Comparison of ENCODE assay signal across 24 cellular contexts in genomic region chr1:66585002-66585401, GRCh38. TPM values are rescaled to one million over a fixed set of nuclear protein-coding genes. Genes with fewer than 3 reads are reported as not detected.
DNase-seq lines count a peak whose midpoint lies in the region; ATAC-seq, FAIRE-seq and TF ChIP-seq lines count a peak whose summit lies in the region.
"Had no signal": no experiment of that assay in that cellular context is flagged by ENCODE, and none has a peak within 500 bp of the region (broad histone marks: within the 10 kb centered on the region; RNA-seq: fewer than 3 reads in every experiment).

No MANE protein-coding gene starts in this region.

- H3K9me1 ChIP-seq in keratinocyte (ENCODE audit: control insufficient read depth, extremely low read depth, insufficient read depth, low read length): no peaks in the 10 kb centered on the region

- no peak for FAIRE-seq in keratinocyte (lab: Jason Lieb, UNC)
- FAIRE-seq: GM12878 had no signal

- H3K4me1 ChIP-seq in HCT116 (ENCODE audit: control insufficient read depth in 1 of 2, insufficient read depth in 2 of 2, low read length in 2 of 2): no peaks in the 10 kb centered on the region
- H3K4me1 ChIP-seq in keratinocyte (ENCODE audit: control insufficient read depth, extremely low read depth, insufficient read depth, low read length): no peaks in the 10 kb centered on the region
- no peaks in the 10 kb centered on the region for H3K4me1 ChIP-seq in osteoblast (ENCODE audit: insufficient read depth, low read length)
- H3K4me1 ChIP-seq: BE2C had no signal

- no peaks in the 10 kb centered on the region for H3K27me3 ChIP-seq in HCT116 (ENCODE audit: insufficient read depth, low read length)
- no peaks in the 10 kb centered on the region for H3K27me3 ChIP-seq in brain microvascular endothelial cell (replicated peaks)
- H3K27me3 ChIP-seq in keratinocyte (ENCODE audit: control insufficient read depth, extremely low read depth, insufficient read depth, low read length): no peaks in the 10 kb centered on the region
- H3K27me3 ChIP-seq in osteoblast (ENCODE audit: insufficient read depth, low read length): no peaks in the 10 kb centered on the region
- H3K27me3 ChIP-seq: BE2C had no signal

- dilution Hi-C loops in keratinocyte (cut with MboI; ENCODE audit: extremely low pct_ligation_motif_present, low sequenced_read_pairs): no loop called here

- ATAC-seq in HCT116: no peak
- no peak for ATAC-seq in HG02840 (IDR thresholded peaks at IDR 0.05; ENCODE audit: low FRiP score, unreplicated experiment)
- ATAC-seq: GM12878, GM23338 had no signal

- H3K9ac ChIP-seq in HCT116 (ENCODE audit: low read length): no peak overlapping the region
- no peak overlapping the region for H3K9ac ChIP-seq in keratinocyte (ENCODE audit: control insufficient read depth, extremely low read depth, insufficient read depth, low read length)
- H3K9ac ChIP-seq: KMS-11 had no signal

- in situ Hi-C loops in brain microvascular endothelial cell (cut with HindIII; ENCODE audit: low pct_ligation_motif_present, low sequenced_read_pairs): no loop called here

- H2AFZ ChIP-seq in HCT116 (ENCODE audit: low read depth, low read length, poor library complexity, severe bottlenecking) (peak overlapping the region; percentile 55), keratinocyte (ENCODE audit: control insufficient read depth, low read length) (peak overlapping the region; percentile 45), osteoblast (ENCODE audit: low read length) (peak overlapping the region; percentile 19)
- H2AFZ ChIP-seq: GM23338 had no signal

- H3K4me3 ChIP-seq in HCT116 (replicated peaks in 1 of 2; ENCODE audit: low read depth in 1 of 2, low read length in 2 of 2): no peak overlapping the region
- no peak overlapping the region for H3K4me3 ChIP-seq in brain microvascular endothelial cell (ENCODE audit: low read depth, low read length)
- no peak overlapping the region for H3K4me3 ChIP-seq in keratinocyte (ENCODE audit: control insufficient read depth in 2 of 3, extremely low read depth in 1 of 3, insufficient read depth in 2 of 3, low read depth in 1 of 3, low read length in 3 of 3)
- H3K4me3 ChIP-seq in osteoblast (ENCODE audit: insufficient read depth, low read length): no peak overlapping the region
- H3K4me3 ChIP-seq: GM12878, GM23338 had no signal

- no peak for DNase-seq in HCT116 (ENCODE audit: low read depth, low spot score)
- DNase-seq in brain microvascular endothelial cell: no peak
- no peak for DNase-seq in keratinocyte (ENCODE audit: low read depth, low spot score)
- DNase-seq in osteoblast (ENCODE audit: insufficient read length, low spot score, missing footprints): no peak
- no peak for DNase-seq in CD1c-positive myeloid dendritic cell (ENCODE audit: extremely low spot score)
- DNase-seq in stimulated activated CD4-positive, alpha-beta T cell treated with anti-CD3 and anti-CD28 coated beads, Interleukin-2, amount 100 ng/mL, for 48 hours: no peak
- no peak for DNase-seq in cerebellar nuclear complex (lab: John Stamatoyannopoulos, UW)
- DNase-seq: BE2C; Caco-2; CD4-positive, alpha-beta T cell; EL; HCEC 1CT; NCI-H1417; NCI-H187; NCI-H2107; NCI-H2227 treated with DMSO at 0.1 percent for 48 hours; NCI-H510A treated with DMSO at 0.1 percent for 48 hours; NCI-H774; SHP77 had no signal

- TF ChIP-seq RAD21 in HCT116 (IDR thresholded peaks at IDR 0.05; ENCODE audit: low read depth): no peak

- POLR2A ChIA-PET in HCT116 (lab: Charles Lee): no interaction called here

- H3K9me2 ChIP-seq in HCT116 (ENCODE audit: insufficient read depth): peaks cover 6% of the 10 kb centered on the region; the same call in 1 of the 2 replicates

- H3K4me2 ChIP-seq in HCT116 (ENCODE audit: low read length) (no peak overlapping the region), keratinocyte (ENCODE audit: control insufficient read depth, extremely low read depth, insufficient read depth, low read depth, low read length) (no peak overlapping the region), osteoblast (ENCODE audit: insufficient read depth, low read length) (no peak overlapping the region)
- H3K4me2 ChIP-seq: GM23338, KMS-11 had no signal

- intact Hi-C loops in HCT116 (cut with micrococcal nuclease): no loop called here

- RAD21 ChIA-PET in HCT116 (lab: Charles Lee; ENCODE audit: low non-redundant PET in 1 of 2, low total read pairs in 2 of 2, uncharacterized antibody in 2 of 2, unreplicated experiment in 2 of 2): no interaction called here

- no TSS peak for BruUV-seq in HCT116 (replicated peaks; lab: Mats Ljungman, UMichigan)

- H3K27ac ChIP-seq in HCT116 (ENCODE audit: low read depth, low read length) (no peak overlapping the region), brain microvascular endothelial cell (peak overlapping the region; percentile 1), keratinocyte (ENCODE audit: control insufficient read depth, insufficient read depth, low read length) (no peak overlapping the region), osteoblast (ENCODE audit: low read depth, low read length) (no peak overlapping the region)
- H3K27ac ChIP-seq: KMS-11 had no signal

- H3K9me3 ChIP-seq in HCT116 (ENCODE audit: control insufficient read depth in 1 of 2, insufficient read depth in 1 of 2, low read depth in 1 of 2, low read length in 2 of 2) (no peaks in the 10 kb centered on the region), keratinocyte (ENCODE audit: control insufficient read depth, low read depth, low read length) (no peaks in the 10 kb centered on the region), osteoblast (ENCODE audit: low read depth, low read length) (no peaks in the 10 kb centered on the region)
- H3K9me3 ChIP-seq: BE2C, Caco-2 had no signal

- no peak for TF ChIP-seq CTCF in HCT116 (IDR thresholded peaks at IDR 0.05 in 2 of 3, conservative IDR thresholded peaks at IDR 0.05 in 1 of 3; ENCODE audit: borderline replicate concordance in 1 of 3, insufficient read depth in 1 of 3, low read depth in 2 of 3, low read length in 2 of 3)
- TF ChIP-seq CTCF in brain microvascular endothelial cell (IDR thresholded peaks at IDR 0.05; ENCODE audit: low read depth, low read length, missing control alignments): no peak
- TF ChIP-seq CTCF in keratinocyte (optimal IDR thresholded peaks at IDR 0.05 in 1 of 3, IDR thresholded peaks at IDR 0.05 in 1 of 3, conservative IDR thresholded peaks at IDR 0.05 in 1 of 3; ENCODE audit: extremely low read depth in 1 of 3, insufficient read depth in 2 of 3, low read length in 3 of 3): no peak
- TF ChIP-seq CTCF in osteoblast (IDR thresholded peaks at IDR 0.05; ENCODE audit: extremely low read depth, low read depth, low read length): no peak

- H3K36me3 ChIP-seq in HCT116 (ENCODE audit: control insufficient read depth in 1 of 2, insufficient read depth in 2 of 2, low read length in 2 of 2) (no peaks in the 10 kb centered on the region), brain microvascular endothelial cell (replicated peaks) (no peaks in the 10 kb centered on the region), keratinocyte (ENCODE audit: control insufficient read depth in 2 of 2, extremely low read depth in 1 of 2, insufficient read depth in 2 of 2, low read length in 2 of 2) (no peaks in the 10 kb centered on the region), osteoblast (ENCODE audit: insufficient read depth, low read length) (no peaks in the 10 kb centered on the region)
- H3K36me3 ChIP-seq: BE2C had no signal

- no peak for TF ChIP-seq POLR2A in HCT116 (IDR thresholded peaks at IDR 0.05; ENCODE audit: borderline replicate concordance, extremely low read depth, insufficient read depth, insufficient read length)

- H4K20me1 ChIP-seq in HCT116 (ENCODE audit: insufficient read depth) (no peaks in the 10 kb centered on the region), keratinocyte (ENCODE audit: control insufficient read depth, extremely low read depth, insufficient read depth, low read length) (no peaks in the 10 kb centered on the region), osteoblast (ENCODE audit: insufficient read depth, low read length) (no peaks in the 10 kb centered on the region)

- CTCF ChIA-PET in HCT116 (lab: Charles Lee): no interaction called here

- H3K79me2 ChIP-seq in HCT116 (ENCODE audit: insufficient read depth, low read length): no peaks in the 10 kb centered on the region
- H3K79me2 ChIP-seq in keratinocyte (ENCODE audit: control insufficient read depth, insufficient read depth, low read length): no peaks in the 10 kb centered on the region
- peaks cover 8% of the 10 kb centered on the region for H3K79me2 ChIP-seq in osteoblast (ENCODE audit: insufficient read depth, low read length)

TF ChIP-seq in HCT116, 20 proteins besides CTCF, POLR2A, EP300 and RAD21:
- TF ChIP-seq CBX3 (IDR thresholded peaks at IDR 0.05; ENCODE audit: low read depth): no peak
- TF ChIP-seq POLR2AphosphoS5 (IDR thresholded peaks at IDR 0.05; ENCODE audit: low read depth, low read length): no peak

RNA-seq across cellular contexts. Expression of gene SGIP1, which starts 51.0 kb away (rescaled TPM):
- total RNA-seq in HCT116 (2021; ENCODE audit: unreplicated experiment): 0.15 TPM
- polyA plus RNA-seq in HCT116 (2012): 0.01 TPM in 1 of 2 replicates, not detected in the other
- 0.02 to 0.09 TPM (median 0.05 TPM) in 3 replicates for polyA plus RNA-seq in keratinocyte
- not detected for polyA plus RNA-seq in keratinocyte (2011; ENCODE audit: low read depth)
- 0.04 and 0.19 TPM in 2 replicates for polyA plus RNA-seq in keratinocyte (2011; cell fraction: cytosol; rRNA removed)
- polyA plus RNA-seq in keratinocyte (2011; cell fraction: nucleus; rRNA removed): 0.05 and 0.39 TPM in 2 replicates
- 0.05 and 0.11 TPM in 2 replicates for polyA plus RNA-seq in keratinocyte (2012; ENCODE audit: low replicate concordance)
- polyA minus RNA-seq in keratinocyte: 0.16 TPM in 1 of 3 replicates, not detected in the others
- polyA minus RNA-seq in keratinocyte (2011; cell fraction: cytosol; rRNA and poly(A)+ RNA removed): not detected
- 0.62 TPM in 1 of 2 replicates, not detected in the other for polyA minus RNA-seq in keratinocyte (2011; cell fraction: nucleus; rRNA and poly(A)+ RNA removed)
- total RNA-seq in osteoblast: 17.4 and 31.5 TPM in 2 replicates
- total RNA-seq: Caco-2, GM12878, HT-29 had no signal

Comparison
In these comparisons a context has a peak if more than half of its experiments do, and no peak if none do; other contexts are left out.
1. RNA of gene SGIP1, which starts 51.0 kb away (total RNA-seq): 17.4 to 31.5 TPM in osteoblast; 0.15 TPM in HCT116 (single experiment); every median in the first group is over 10 times any median in the second.
2. Peak in every context shown above with its lines, with median percentiles within 50 percentile points of each other: H2AFZ ChIP-seq.